ENCODE assay signal across 17 cellular contexts in genomic region chr18:36311026-36311570, GRCh38. TPM values are rescaled to one million over a fixed set of nuclear protein-coding genes. Genes with fewer than 3 reads are reported as not detected.
"Had no signal": no experiment of that assay in that cellular context is flagged by ENCODE, and none has a peak within 500 bp of the region (broad histone marks: within the 10 kb centered on the region; RNA-seq: fewer than 3 reads in every experiment).

No MANE protein-coding gene starts in this region.

- ATAC-seq: left colon, mucosa of descending colon, natural killer cell had no signal

- H3K27me3 ChIP-seq: esophagus squamous epithelium, sigmoid colon, testis had no signal

- DNase-seq: activated effector memory CD4-positive, alpha-beta T cell treated with anti-CD3 and anti-CD28 coated beads, Interleukin-2, amount 50 U/mL, for 16 hours; activated naive CD8-positive, alpha-beta T cell treated with anti-CD3 and anti-CD28 coated beads for 36 hours; activated T-cell treated with anti-CD3 and anti-CD28 coated beads, Interleukin-2, amount 50 U/mL, for 24 hours; aorta; esophagus squamous epithelium; foreskin fibroblast; glutamatergic neuron; left colon; mucosa of descending colon; natural killer cell; occipital lobe; sigmoid colon; stimulated activated CD4-positive, alpha-beta T cell treated with anti-CD3 and anti-CD28 coated beads, Interleukin-4, amount 100 ng/mL, for 4 hours; stimulated activated naive CD8-positive, alpha-beta T cell treated with anti-CD3 and anti-CD28 coated beads, Interleukin-15, amount 100 ng/mL, for 72 hours; testis had no signal

- H3K36me3 ChIP-seq: esophagus squamous epithelium, sigmoid colon had no signal

- H3K4me3 ChIP-seq: esophagus squamous epithelium, lung, mucosa of descending colon, sigmoid colon, testis had no signal

- H3K27ac ChIP-seq: esophagus squamous epithelium, sigmoid colon, testis had no signal

- H3K9me3 ChIP-seq: esophagus squamous epithelium, mucosa of descending colon, sigmoid colon, testis had no signal

- H3K4me1 ChIP-seq: sigmoid colon, testis had no signal

RNA-seq across cellular contexts. Expression of gene FHOD3, which starts 13.6 kb away (rescaled TPM):
- total RNA-seq: activated naive CD8-positive, alpha-beta T cell treated with anti-CD3 and anti-CD28 coated beads for 36 hours; natural killer cell; T-helper 2 cell treated with Interferon-gamma antibody and Interleukin-4, amounts not matched to agents 100 ng/mL and 5 ng/mL, for 36 hours had no signal
